Comparison of ENCODE assay signal across 8 cellular contexts in genomic region chr1:16896316-16897065, GRCh38. TPM values are rescaled to one million over a fixed set of nuclear protein-coding genes. Genes with fewer than 3 reads are reported as not detected.
DNase-seq lines count a peak whose midpoint lies in the region; TF ChIP-seq lines count a peak whose summit lies in the region.
"Not testable (repeated sequence)": the region's sequence is repeated elsewhere in the genome, so short reads cannot be mapped to it uniquely, and the experiment has no call there.

No MANE protein-coding gene starts in this region.

- peak overlapping the region; percentile 84 to 95 (median 86) for H3K4me3 Mint-ChIP-seq in brain
- H3K4me3 Mint-ChIP-seq in type B pancreatic cell, result peak overlapping the region; percentile 89

- DNase-seq in GF-D8 (lab: John Stamatoyannopoulos, UW) (peak; percentile 37), HT-29 (ENCODE audit: low spot score) (peak; percentile 98), NCI-H82 (lab: John Stamatoyannopoulos, UW) (peak; percentile 95), type B pancreatic cell (ENCODE audit: extremely low spot score, unreplicated experiment) (peak; percentile 79)
- DNase-seq in activated CD4-positive, CD25-positive, alpha-beta regulatory T cell treated with anti-CD3 and anti-CD28 coated beads, Interleukin-2, amount 50 U/mL, for 72 hours, result peak; percentile 87
- DNase-seq in retinal pigment epithelial cell (ENCODE audit: low read depth), result not testable (repeated sequence)

- TF ChIP-seq CTCF in brain (conservative IDR thresholded peaks at IDR 0.05); retinal pigment epithelial cell (conservative IDR thresholded peaks at IDR 0.05; ENCODE audit: low read depth, low read length); type B pancreatic cell (conservative IDR thresholded peaks at IDR 0.05): not testable (repeated sequence)

- not testable (repeated sequence) for H3K9me3 ChIP-seq in iPS-15b (ENCODE audit: control insufficient read depth, insufficient read depth, low read length)

- H3K4me3 ChIP-seq in iPS-15b (ENCODE audit: low read depth, low read length) (peak overlapping the region; percentile 48), retinal pigment epithelial cell (ENCODE audit: low read length) (peak overlapping the region; percentile 30)

- H3K4me1 Mint-ChIP-seq in brain, result peaks cover 55% of the 10 kb centered on the region
- peaks cover 23% of the 10 kb centered on the region for H3K4me1 Mint-ChIP-seq in type B pancreatic cell (ENCODE audit: unreplicated experiment)

- H3K27me3 ChIP-seq in iPS-15b (ENCODE audit: control insufficient read depth, insufficient read depth, low read length), result not testable (repeated sequence)

- not testable (repeated sequence) for H3K27me3 Mint-ChIP-seq in brain, type B pancreatic cell

- not testable (repeated sequence) for H3K9me3 Mint-ChIP-seq in brain, type B pancreatic cell

- peak overlapping the region; percentile 100 for H3K27ac Mint-ChIP-seq in brain
- H3K27ac Mint-ChIP-seq in type B pancreatic cell, result peak overlapping the region; percentile 100

- peak overlapping the region; percentile 49 for H3K9ac ChIP-seq in iPS-15b (ENCODE audit: low read depth, low read length)

- not testable (repeated sequence) for H3K4me1 ChIP-seq in iPS-15b (ENCODE audit: control insufficient read depth, insufficient read depth, low read length)

- not testable (repeated sequence) for H3K36me3 Mint-ChIP-seq in brain, type B pancreatic cell

- not testable (repeated sequence) for H3K36me3 ChIP-seq in iPS-15b (ENCODE audit: control insufficient read depth, insufficient read depth, low read length)

RNA-seq across cellular contexts. Expression of gene RNU1-2, which starts 0.7 kb away (rescaled TPM):
- total RNA-seq in HT-29 (2014; rRNA removed; shearing (Covaris generic)), result under 0.01 TPM in 2 replicates
- polyA plus RNA-seq in brain (ENCODE audit: insufficient read depth, low read depth, low replicate concordance), result not detected
- total RNA-seq in type B pancreatic cell (ENCODE audit: low replicate concordance), result 2,993 and 3,564 TPM in 2 replicates

RNA-seq across cellular contexts. Expression of gene CROCC, which starts 25.2 kb away (rescaled TPM):
- total RNA-seq in HT-29 (2014; rRNA removed; shearing (Covaris generic)), result 12.0 and 13.2 TPM in 2 replicates
- polyA plus RNA-seq in brain (ENCODE audit: insufficient read depth, low read depth, low replicate concordance), result 29.1 TPM
- 23.5 and 40.1 TPM in 2 replicates for total RNA-seq in type B pancreatic cell (ENCODE audit: low replicate concordance)

Comparison
In these comparisons a context has a peak if more than half of its experiments do, and no peak if none do; other contexts are left out.
1. RNA of gene RNU1-2, which starts 0.7 kb away (total RNA-seq): 2,993 to 3,564 TPM in type B pancreatic cell; under 0.01 TPM in HT-29; every median in the first group is over 1,000 times any median in the second.